Comparison of ENCODE assay signal across 29 cellular contexts in genomic region chr5:80554646-80555045, GRCh38. TPM values are rescaled to one million over a fixed set of nuclear protein-coding genes. Genes with fewer than 3 reads are reported as not detected.
"Had no signal": no experiment of that assay in that cellular context is flagged by ENCODE, and none has a peak within 500 bp of the region (broad histone marks: within the 10 kb centered on the region; RNA-seq: fewer than 3 reads in every experiment).

No MANE protein-coding gene starts in this region.

- H3K4me3 ChIP-seq: cardiac muscle cell, MG63, Peyer's patch, SJSA1 had no signal

- H3K27ac ChIP-seq: brain microvascular endothelial cell, cardiac muscle cell, Peyer's patch, SJSA1 had no signal

- ATAC-seq: activated T-helper 17 cell treated with anti-CD3 and anti-CD28 coated beads, Interleukin-2, amount 50 U/mL, for 72 hours; SK-N-SH treated with all-trans-retinoic acid at 6 μM for 48 hours had no signal

- H3K27me3 ChIP-seq: cardiac muscle cell, Peyer's patch had no signal

- H3K4me3 Mint-ChIP-seq: activated CD4-positive, alpha-beta memory T cell treated with anti-CD3 and anti-CD28 coated beads for 36 hours; activated CD4-positive, alpha-beta T cell treated with anti-CD3 and anti-CD28 coated beads, Interleukin-2, amount 10 ng/mL, durations not matched to agents 7 days and 5 days; activated naive CD4-positive, alpha-beta T cell treated with anti-CD3 and anti-CD28 coated beads, Interleukin-2, amount 10 ng/mL, durations not matched to agents 7 days and 5 days; activated naive CD8-positive, alpha-beta T cell treated with anti-CD3 and anti-CD28 coated beads for 36 hours; activated T-helper 17 cell treated with anti-CD3 and anti-CD28 coated beads, Interleukin-2, amount 50 U/mL, for 72 hours; T-helper 1 cell treated with Interleukin-12 subunit alpha and Interleukin-12 subunit beta and Interleukin-4 antibody, amounts not matched to agents 30 μg/mL and 1 μg/mL, for 36 hours had no signal

- DNase-seq: activated CD4-positive, alpha-beta memory T cell treated with anti-CD3 and anti-CD28 coated beads for 36 hours; activated CD4-positive, alpha-beta T cell treated with anti-CD3 and anti-CD28 coated beads, Interleukin-2, amount 10 ng/mL, durations not matched to agents 7 days and 5 days; activated CD4-positive, CD25-positive, alpha-beta regulatory T cell; activated gamma-delta T cell; activated naive CD4-positive, alpha-beta T cell treated with anti-CD3 and anti-CD28 coated beads, Interleukin-2, amount 10 ng/mL, durations not matched to agents 7 days and 5 days; activated naive CD8-positive, alpha-beta T cell treated with anti-CD3 and anti-CD28 coated beads for 36 hours; activated T-cell treated with anti-CD3 and anti-CD28 coated beads for 4 hours; activated T-cell treated with anti-CD3 and anti-CD28 coated beads, Interleukin-2, amount 50 U/mL, for 48 hours; brain microvascular endothelial cell; MG63; MV-4-11; NCI-H1092 treated with DMSO at 0.1 percent for 48 hours; NCI-H1417 treated with DMSO at 0.1 percent for 48 hours; NCI-H1694; NCI-H2029; NCI-H2107; NCI-H2171 treated with DMSO at 0.1 percent for 48 hours; NCI-H226; NCI-H526 treated with DMSO at 0.1 percent for 48 hours; NK-92 treated with Interleukin-12 subunit alpha and Interleukin-12 subunit beta, amount 100 ng/mL, for 24 hours; Peyer's patch; SHP77 had no signal

- H3K27ac Mint-ChIP-seq: activated CD4-positive, alpha-beta memory T cell treated with anti-CD3 and anti-CD28 coated beads for 36 hours; activated CD4-positive, alpha-beta T cell treated with anti-CD3 and anti-CD28 coated beads, Interleukin-2, amount 10 ng/mL, durations not matched to agents 7 days and 5 days; activated naive CD4-positive, alpha-beta T cell treated with anti-CD3 and anti-CD28 coated beads, Interleukin-2, amount 10 ng/mL, durations not matched to agents 7 days and 5 days; activated naive CD8-positive, alpha-beta T cell treated with anti-CD3 and anti-CD28 coated beads for 36 hours; activated T-helper 17 cell treated with anti-CD3 and anti-CD28 coated beads, Interleukin-2, amount 50 U/mL, for 72 hours; T-helper 1 cell treated with Interleukin-12 subunit alpha and Interleukin-12 subunit beta and Interleukin-4 antibody, amounts not matched to agents 30 μg/mL and 1 μg/mL, for 36 hours had no signal

- H3K9me3 Mint-ChIP-seq: activated CD4-positive, alpha-beta memory T cell treated with anti-CD3 and anti-CD28 coated beads for 36 hours; activated CD4-positive, alpha-beta T cell treated with anti-CD3 and anti-CD28 coated beads, Interleukin-2, amount 10 ng/mL, durations not matched to agents 7 days and 5 days; activated naive CD4-positive, alpha-beta T cell treated with anti-CD3 and anti-CD28 coated beads, Interleukin-2, amount 10 ng/mL, durations not matched to agents 7 days and 5 days; activated naive CD8-positive, alpha-beta T cell treated with anti-CD3 and anti-CD28 coated beads for 36 hours; activated T-helper 17 cell treated with anti-CD3 and anti-CD28 coated beads, Interleukin-2, amount 50 U/mL, for 72 hours; T-helper 1 cell treated with Interleukin-12 subunit alpha and Interleukin-12 subunit beta and Interleukin-4 antibody, amounts not matched to agents 30 μg/mL and 1 μg/mL, for 36 hours had no signal

- H3K36me3 Mint-ChIP-seq: activated CD4-positive, alpha-beta memory T cell treated with anti-CD3 and anti-CD28 coated beads for 36 hours; activated naive CD4-positive, alpha-beta T cell treated with anti-CD3 and anti-CD28 coated beads, Interleukin-2, amount 10 ng/mL, durations not matched to agents 7 days and 5 days; activated naive CD8-positive, alpha-beta T cell treated with anti-CD3 and anti-CD28 coated beads for 36 hours had no signal

- H3K36me3 ChIP-seq: brain microvascular endothelial cell, cardiac muscle cell, MG63, Peyer's patch, SJSA1 had no signal

- H3K4me1 ChIP-seq: Peyer's patch, SJSA1 had no signal

- H3K9me3 ChIP-seq: MG63, Peyer's patch, SJSA1 had no signal

- H3K4me1 Mint-ChIP-seq: activated CD4-positive, alpha-beta T cell treated with anti-CD3 and anti-CD28 coated beads, Interleukin-2, amount 10 ng/mL, durations not matched to agents 7 days and 5 days; activated naive CD4-positive, alpha-beta T cell treated with anti-CD3 and anti-CD28 coated beads, Interleukin-2, amount 10 ng/mL, durations not matched to agents 7 days and 5 days; activated naive CD8-positive, alpha-beta T cell treated with anti-CD3 and anti-CD28 coated beads for 36 hours; activated T-helper 17 cell treated with anti-CD3 and anti-CD28 coated beads, Interleukin-2, amount 50 U/mL, for 72 hours had no signal

RNA-seq across cellular contexts. Expression of gene ANKRD34B, which starts 15.4 kb away (rescaled TPM):
- total RNA-seq: activated CD4-positive, alpha-beta memory T cell treated with anti-CD3 and anti-CD28 coated beads for 36 hours; activated CD4-positive, alpha-beta T cell treated with anti-CD3 and anti-CD28 coated beads, Interleukin-2, amount 10 ng/mL, durations not matched to agents 7 days and 5 days; activated CD8-positive, alpha-beta memory T cell treated with anti-CD3 and anti-CD28 coated beads for 36 hours; activated naive CD8-positive, alpha-beta T cell treated with anti-CD3 and anti-CD28 coated beads for 36 hours; activated T-helper 17 cell treated with anti-CD3 and anti-CD28 coated beads, Interleukin-2, amount 50 U/mL, for 72 hours; cardiac muscle cell; NCI-H460; Peyer's patch; SJSA1 had no signal
